9 cellular contexts compared by ENCODE assay signal in the genomic region with DNA sequence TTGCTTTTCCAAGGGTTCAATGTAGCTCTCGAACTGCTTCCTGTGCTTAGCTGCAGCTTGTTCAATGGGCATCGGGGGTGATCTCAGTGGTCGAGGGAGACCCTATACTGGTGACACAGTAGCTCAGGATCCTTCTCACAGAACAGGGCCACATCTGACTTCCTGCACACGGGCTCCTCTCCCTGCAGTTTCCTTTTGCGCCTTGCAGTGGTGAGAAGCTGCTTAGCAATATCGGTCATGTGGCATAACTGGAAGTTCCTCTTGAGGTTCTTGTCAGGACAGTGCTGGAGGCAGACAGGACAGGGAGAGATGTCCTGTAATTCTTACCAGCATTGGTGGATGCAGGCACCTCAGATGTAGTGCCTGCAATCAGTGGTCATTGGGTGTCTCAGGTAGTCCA.
A peak's percentile ranks its signal among the peaks of the same experiment; 100 is the strongest.
DNase-seq lines count a peak whose midpoint lies in the region; ATAC-seq and TF ChIP-seq lines count a peak whose summit lies in the region.
"Had no signal": no experiment of that assay in that cellular context is flagged by ENCODE, and none has a peak within 500 bp of the region (broad histone marks: within the 10 kb centered on the region; RNA-seq: fewer than 3 reads in every experiment).

No MANE protein-coding gene starts in this region.

- H3K27ac ChIP-seq in DND-41 (ENCODE audit: low read length) (no peak overlapping the region), heart right ventricle (no peak overlapping the region), Peyer's patch (no peak overlapping the region)

- no peak for TF ChIP-seq POLR2A in Peyer's patch (IDR thresholded peaks at IDR 0.05)

- H3K4me3 ChIP-seq in DND-41 (ENCODE audit: low read depth in 1 of 2, low read length in 2 of 2) (no peak overlapping the region), heart right ventricle (no peak overlapping the region), Peyer's patch (no peak overlapping the region)

- no peaks in the 10 kb centered on the region for H3K79me2 ChIP-seq in DND-41 (ENCODE audit: insufficient read depth, low read length)

- H3K9me3 ChIP-seq in DND-41 (ENCODE audit: insufficient read depth, low read length, severe bottlenecking) (no peaks in the 10 kb centered on the region), heart right ventricle (no peaks in the 10 kb centered on the region), Peyer's patch (no peaks in the 10 kb centered on the region)

- TF ChIP-seq CTCF in DND-41 (IDR thresholded peaks at IDR 0.05; ENCODE audit: borderline replicate concordance, extremely low read depth, low read length, poor library complexity, severe bottlenecking) (no peak), heart right ventricle (IDR thresholded peaks at IDR 0.05) (no peak), Peyer's patch (IDR thresholded peaks at IDR 0.05) (no peak)

- H4K20me1 ChIP-seq in DND-41 (ENCODE audit: insufficient read depth, low read length), result no peaks in the 10 kb centered on the region

- H3K9ac ChIP-seq in DND-41 (ENCODE audit: low read depth, low read length), result no peak overlapping the region

- ATAC-seq in DND-41 (ENCODE audit: insufficient read depth, low read depth) (peak; percentile 58), GM19438 (IDR thresholded peaks at IDR 0.05; ENCODE audit: low read depth, unreplicated experiment) (peak; percentile 82), HG02973 (IDR thresholded peaks at IDR 0.05; ENCODE audit: unreplicated experiment) (peak; percentile 73), heart right ventricle (no peak)
- ATAC-seq: activated CD8-positive, alpha-beta memory T cell treated with anti-CD3 and anti-CD28 coated beads, Interleukin-2, amount 10 ng/mL, durations not matched to agents 7 days and 5 days had no signal

- H3K4me1 ChIP-seq in DND-41 (ENCODE audit: insufficient read depth, low read length) (no peaks in the 10 kb centered on the region), heart right ventricle (no peaks in the 10 kb centered on the region), Peyer's patch (no peaks in the 10 kb centered on the region)

- H3K27me3 ChIP-seq in DND-41 (ENCODE audit: insufficient read depth, low read length, poor library complexity) (peaks cover 2% of the 10 kb centered on the region), heart right ventricle (no peaks in the 10 kb centered on the region), Peyer's patch (no peaks in the 10 kb centered on the region)

- H2AFZ ChIP-seq in DND-41 (ENCODE audit: low read depth, low read length), result no peak overlapping the region

- DNase-seq in DND-41, result peak; percentile 6
- DNase-seq in MV-4-11 (lab: John Stamatoyannopoulos, UW), result peak; percentile 87
- no peak for DNase-seq in activated naive CD4-positive, alpha-beta T cell treated with anti-CD3 and anti-CD28 coated beads, Interleukin-2, amount 50 U/mL, for 16 hours
- no peak for DNase-seq in heart right ventricle
- no peak for DNase-seq in Peyer's patch
- no peak for DNase-seq in activated T-cell treated with anti-CD3 and anti-CD28 coated beads, Interleukin-2, amount 50 U/mL, for 48 hours
- DNase-seq: activated CD8-positive, alpha-beta memory T cell treated with anti-CD3 and anti-CD28 coated beads, Interleukin-2, amount 10 ng/mL, durations not matched to agents 7 days and 5 days had no signal

- intact Hi-C loops in heart right ventricle (cut with DNase I), result no loop called here

- no peak overlapping the region for H3K4me2 ChIP-seq in DND-41 (ENCODE audit: insufficient read depth, low read length)

- 64 to 74% methylated on average over 6 of the region's 6 CpGs for WGBS in heart right ventricle, 2 donors

- H3K36me3 ChIP-seq in DND-41 (ENCODE audit: insufficient read depth, low read length) (no peaks in the 10 kb centered on the region), heart right ventricle (no peaks in the 10 kb centered on the region), Peyer's patch (no peaks in the 10 kb centered on the region)

Comparison
In these comparisons a context has a peak if more than half of its experiments do, and no peak if none do; other contexts are left out.
1. ATAC-seq: peak in DND-41 (single experiment), GM19438 (single experiment) and HG02973 (single experiment); none in heart right ventricle (0 of 8).
2. DNase-seq: peak in DND-41 (single experiment) and MV-4-11 (single experiment); none in activated naive CD4-positive, alpha-beta T cell treated with anti-CD3 and anti-CD28 coated beads, Interleukin-2, amount 50 U/mL, for 16 hours (single experiment), heart right ventricle (0 of 2), Peyer's patch (0 of 3) and activated T-cell treated with anti-CD3 and anti-CD28 coated beads, Interleukin-2, amount 50 U/mL, for 48 hours (0 of 2).